In the genomic region with DNA sequence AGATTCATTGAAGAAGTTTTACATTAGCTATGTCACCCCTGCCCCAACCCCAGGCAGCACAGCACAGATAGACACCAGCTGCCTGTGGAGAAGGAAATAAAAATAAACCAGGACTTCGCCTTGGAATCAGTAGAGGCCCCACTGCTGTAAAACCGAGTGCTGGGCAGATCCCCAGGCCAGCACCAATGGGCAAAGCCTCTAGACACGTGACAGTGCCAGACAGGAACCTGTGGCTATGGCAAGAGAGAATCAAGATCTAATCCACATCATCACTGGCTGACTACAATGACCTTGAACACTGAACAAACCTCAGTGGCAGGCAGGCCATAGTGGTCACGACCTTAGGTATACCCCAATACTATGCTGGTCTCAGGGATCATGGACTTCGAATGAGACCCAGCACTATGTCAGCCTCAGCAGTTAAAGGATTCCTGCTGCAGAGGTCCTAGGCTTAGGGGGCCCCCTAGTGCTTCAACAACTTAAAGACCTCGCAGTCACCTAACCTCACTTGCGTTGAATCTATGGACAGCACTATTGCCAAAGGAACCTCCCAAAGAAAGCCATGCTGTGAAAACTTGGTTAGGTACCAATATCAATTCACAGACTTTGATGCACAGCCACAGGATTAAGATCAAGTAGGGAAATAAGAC, we compare ENCODE assay signal across 9 cellular contexts.
A peak's percentile ranks its signal among the peaks of the same experiment; 100 is the strongest.
DNase-seq lines count a peak whose midpoint lies in the region; ATAC-seq and TF ChIP-seq lines count a peak whose summit lies in the region.
"Had no signal": no experiment of that assay in that cellular context is flagged by ENCODE, and none has a peak within 500 bp of the region (broad histone marks: within the 10 kb centered on the region; RNA-seq: fewer than 3 reads in every experiment).

No MANE protein-coding gene starts in this region.

- no peaks in the 10 kb centered on the region for H3K27me3 ChIP-seq in CD8-positive, alpha-beta T cell (ENCODE audit: insufficient read depth, low read length)
- H3K27me3 ChIP-seq: BLaER1 had no signal

- H3K36me3 ChIP-seq in CD8-positive, alpha-beta T cell (ENCODE audit: insufficient read depth, low read length), result no peaks in the 10 kb centered on the region
- H3K36me3 ChIP-seq: BLaER1 had no signal

- peaks cover 17% of the 10 kb centered on the region for H3K9me3 Mint-ChIP-seq in CD8-positive, alpha-beta T cell
- H3K9me3 Mint-ChIP-seq in CD14-positive monocyte, result peaks cover 0 to 2% (median 0%) of the 10 kb centered on the region in 7 donors

- ATAC-seq in left lobe of liver, result no peak
- no peak for ATAC-seq in CD8-positive, alpha-beta T cell

- CTCF ChIA-PET in CD8-positive, alpha-beta T cell (lab: Charles Lee), result no interaction called here

- TF ChIP-seq CTCF in cardiac fibroblast (IDR thresholded peaks at IDR 0.05; ENCODE audit: low read depth, low read length) (peak; percentile 60), retinal pigment epithelial cell (conservative IDR thresholded peaks at IDR 0.05; ENCODE audit: low read depth, low read length) (peak; percentile 67), CD14-positive monocyte (IDR thresholded peaks at IDR 0.05) (no peak)
- TF ChIP-seq CTCF in CD8-positive, alpha-beta T cell (IDR thresholded peaks at IDR 0.05), result no peak

- no peak overlapping the region for H3K4me3 ChIP-seq in cardiac fibroblast (replicated peaks in 1 of 2; ENCODE audit: low read depth in 2 of 2, low read length in 2 of 2)
- no peak overlapping the region for H3K4me3 ChIP-seq in retinal pigment epithelial cell (ENCODE audit: low read length)
- no peak overlapping the region for H3K4me3 ChIP-seq in CD8-positive, alpha-beta T cell (ENCODE audit: low read depth, low read length)
- H3K4me3 ChIP-seq: BLaER1 had no signal

- H3K27me3 Mint-ChIP-seq in CD8-positive, alpha-beta T cell (ENCODE audit: low read depth), result no peaks in the 10 kb centered on the region
- no peaks in the 10 kb centered on the region for H3K27me3 Mint-ChIP-seq in CD14-positive monocyte (ENCODE audit: low read depth in 3 of 3)

- POLR2A ChIA-PET in CD8-positive, alpha-beta T cell (lab: Charles Lee), result no interaction called here

- H3K9me3 ChIP-seq in CD8-positive, alpha-beta T cell (ENCODE audit: low read length), result peaks cover 4% of the 10 kb centered on the region
- H3K9me3 ChIP-seq: BLaER1 had no signal

- H3K36me3 Mint-ChIP-seq in CD8-positive, alpha-beta T cell, result no peaks in the 10 kb centered on the region
- no peaks in the 10 kb centered on the region for H3K36me3 Mint-ChIP-seq in CD14-positive monocyte

- DNase-seq in NCI-H524 (lab: John Stamatoyannopoulos, UW) (peak; percentile 31 to 72), NCI-H524 treated with DMSO at 0.1 percent for 48 hours (lab: John Stamatoyannopoulos, UW) (no peak), NCI-H1694 treated with DMSO at 0.1 percent for 48 hours (lab: John Stamatoyannopoulos, UW) (peak; percentile 37), cardiac fibroblast (ENCODE audit: low read depth in 2 of 2) (peak; percentile 57 to 69), retinal pigment epithelial cell (ENCODE audit: low read depth) (no peak), left lobe of liver (ENCODE audit: low spot score) (no peak), CD14-positive monocyte (ENCODE audit: low spot score) (no peak)
- no peak for DNase-seq in CD8-positive, alpha-beta T cell

- no peaks in the 10 kb centered on the region for H3K4me1 ChIP-seq in CD8-positive, alpha-beta T cell (ENCODE audit: insufficient read depth, low read length)
- H3K4me1 ChIP-seq: BLaER1 had no signal

- H3K4me3 Mint-ChIP-seq in CD8-positive, alpha-beta T cell, result no peak overlapping the region
- no peak overlapping the region for H3K4me3 Mint-ChIP-seq in CD14-positive monocyte

- no peak overlapping the region for H3K27ac Mint-ChIP-seq in CD8-positive, alpha-beta T cell
- H3K27ac Mint-ChIP-seq in CD14-positive monocyte, result no peak overlapping the region

- no peaks in the 10 kb centered on the region for H3K4me1 Mint-ChIP-seq in CD8-positive, alpha-beta T cell (ENCODE audit: low read depth)
- H3K4me1 Mint-ChIP-seq in CD14-positive monocyte, result no peaks in the 10 kb centered on the region

- no peak overlapping the region for H3K27ac ChIP-seq in CD8-positive, alpha-beta T cell (ENCODE audit: low read depth, low read length)
- H3K27ac ChIP-seq: BLaER1 had no signal

- intact Hi-C loops in CD8-positive, alpha-beta T cell (cut with DNase I, micrococcal nuclease), result no loop called here
- intact Hi-C loops in CD14-positive monocyte (cut with micrococcal nuclease), result no loop called here

Comparison
In these comparisons a context has a peak if more than half of its experiments do, and no peak if none do; other contexts are left out.
1. DNase-seq: peak in NCI-H524 (2 of 2), NCI-H1694 treated with DMSO at 0.1 percent for 48 hours (single experiment) and cardiac fibroblast (2 of 2); none in NCI-H524 treated with DMSO at 0.1 percent for 48 hours (single experiment), retinal pigment epithelial cell (single experiment), left lobe of liver (single experiment), CD8-positive, alpha-beta T cell (0 of 7) and CD14-positive monocyte (single experiment).
2. CTCF ChIP-seq: peak in cardiac fibroblast (single experiment) and retinal pigment epithelial cell (single experiment); none in CD8-positive, alpha-beta T cell (single experiment) and CD14-positive monocyte (single experiment).